10 cellular contexts compared by ENCODE assay signal in genomic region chr1:16122361-16122881, GRCh38. TPM values are rescaled to one million over a fixed set of nuclear protein-coding genes. Genes with fewer than 3 reads are reported as not detected.
DNase-seq lines count a peak whose midpoint lies in the region; ATAC-seq and TF ChIP-seq lines count a peak whose summit lies in the region.
"Had no signal": no experiment of that assay in that cellular context is flagged by ENCODE, and none has a peak within 500 bp of the region (broad histone marks: within the 10 kb centered on the region; RNA-seq: fewer than 3 reads in every experiment).

No MANE protein-coding gene starts in this region.

- peaks cover 46 to 47% of the 10 kb centered on the region in 2 donors for H3K4me1 Mint-ChIP-seq in immature natural killer cell
- H3K4me1 Mint-ChIP-seq in CD4-positive, alpha-beta T cell (ENCODE audit: low read depth): peaks cover 6% of the 10 kb centered on the region

- H3K27me3 Mint-ChIP-seq in immature natural killer cell (ENCODE audit: low read depth in 3 of 3): peaks cover 8 to 24% (median 19%) of the 10 kb centered on the region in 3 donors
- H3K27me3 Mint-ChIP-seq in CD4-positive, alpha-beta T cell: no peaks in the 10 kb centered on the region

- peaks cover 0 to 3% (median 0%) of the 10 kb centered on the region in 3 donors for H3K36me3 Mint-ChIP-seq in immature natural killer cell
- no peaks in the 10 kb centered on the region for H3K36me3 Mint-ChIP-seq in CD4-positive, alpha-beta T cell (ENCODE audit: low read depth)

- H3K4me3 Mint-ChIP-seq in immature natural killer cell: peak overlapping the region; percentile 79 to 85 (median 85)
- no peak overlapping the region for H3K4me3 Mint-ChIP-seq in CD4-positive, alpha-beta T cell

- POLR2A ChIA-PET in CD4-positive, alpha-beta T cell (lab: Charles Lee): no interaction called here

- H3K27ac Mint-ChIP-seq in immature natural killer cell: peak overlapping the region; percentile 84 to 96 (median 91)
- H3K27ac Mint-ChIP-seq in CD4-positive, alpha-beta T cell: no peak overlapping the region

- CTCF ChIA-PET in CD4-positive, alpha-beta T cell (lab: Charles Lee): no interaction called here

- intact Hi-C loops in spleen (cut with DNase I; ENCODE audit: low total_unique reads): no loop called here
- intact Hi-C loops in CD4-positive, alpha-beta T cell (cut with DNase I, micrococcal nuclease): loop anchor here in 1 of 2 experiments (5.0 kb wide), 1 partner anchor 60 kb away; no protein-coding TSS in a partner anchor

- no peak for TF ChIP-seq POLR2A in spleen (IDR thresholded peaks at IDR 0.05)

- H3K4me3 ChIP-seq in spleen: no peak overlapping the region

- H3K9me3 Mint-ChIP-seq in immature natural killer cell: no peaks in the 10 kb centered on the region
- H3K9me3 Mint-ChIP-seq in CD4-positive, alpha-beta T cell: no peaks in the 10 kb centered on the region

- DNase-seq in GM03348 (ENCODE audit: low spot score): peak; percentile 61
- DNase-seq in immature natural killer cell: no peak
- peak; percentile 52 for DNase-seq in spleen
- no peak for DNase-seq in SIG-M5 treated with dmso at 0.1 percent for 504 hours (lab: John Stamatoyannopoulos, UW; ENCODE audit: unreplicated experiment)
- no peak for DNase-seq in SHP77 (lab: John Stamatoyannopoulos, UW)
- DNase-seq in CD4-positive, alpha-beta T cell: no peak
- DNase-seq: glutamatergic neuron, NCI-H146 had no signal

- H3K4me1 ChIP-seq in spleen: peaks cover 4 to 26% (median 13%) of the 10 kb centered on the region in 6 donors

- peaks cover 0 to 41% (median 9%) of the 10 kb centered on the region in 6 donors for H3K36me3 ChIP-seq in spleen

- no peak for TF ChIP-seq CTCF in VCaP (conservative IDR thresholded peaks at IDR 0.05)
- no peak for TF ChIP-seq CTCF in spleen (IDR thresholded peaks at IDR 0.05 in 8 of 11, conservative IDR thresholded peaks at IDR 0.05 in 3 of 11)
- TF ChIP-seq CTCF in CD4-positive, alpha-beta T cell (IDR thresholded peaks at IDR 0.05): no peak

- peaks cover 0 to 14% (median 0%) of the 10 kb centered on the region in 7 donors for H3K27me3 ChIP-seq in spleen (replicated peaks in 1 of 7)
- no peaks in the 10 kb centered on the region for H3K27me3 ChIP-seq in CD4-positive, alpha-beta T cell (ENCODE audit: control insufficient read depth, insufficient read depth, low read length)

- ATAC-seq in CD4-positive, alpha-beta T cell (ENCODE audit: poor library complexity): no peak
- no peak for ATAC-seq in HG03039 (IDR thresholded peaks at IDR 0.05; ENCODE audit: unreplicated experiment)

- no peaks in the 10 kb centered on the region for H3K9me3 ChIP-seq in spleen
- H3K9me3 ChIP-seq in CD4-positive, alpha-beta T cell (ENCODE audit: control insufficient read depth, low read length): no peaks in the 10 kb centered on the region

- 57 to 95% (median 76%) methylated on average over 3 to 4 of the region's 4 CpGs for WGBS in spleen, 5 donors

- H3K27ac ChIP-seq in VCaP (peak overlapping the region; percentile 64), spleen (no peak overlapping the region)
- H3K27ac ChIP-seq in CD4-positive, alpha-beta T cell (ENCODE audit: low read depth, low read length): no peak overlapping the region

RNA-seq across cellular contexts. Expression of gene EPHA2, which starts 33.4 kb away (rescaled TPM):
- polyA plus RNA-seq in immature natural killer cell (not detected), spleen (1 to 10 TPM; 2.0 to 7.4 (median 2.6) TPM)
- total RNA-seq in spleen: 10 to 100 TPM; 10.6 to 35.7 (median 17.1) TPM
- under 1 TPM in 1 of 2 experiments, not detected in 1; 0.22 TPM for total RNA-seq in CD4-positive, alpha-beta T cell

RNA-seq across cellular contexts. Expression of gene FAM131C, which starts 49.0 kb away (rescaled TPM):
- not detected for polyA plus RNA-seq in immature natural killer cell
- total RNA-seq in spleen: under 1 TPM in 1 of 7 donors, not detected in 6; 0.47 TPM
- under 1 TPM in 1 of 3 donors, not detected in 2; 0.11 TPM for polyA plus RNA-seq in spleen
- not detected for total RNA-seq in CD4-positive, alpha-beta T cell

Comparison
In these comparisons a context has a peak if more than half of its experiments do, and no peak if none do; other contexts are left out.
1. DNase-seq: peak in GM03348 (single experiment) and spleen (single experiment); none in immature natural killer cell (0 of 3), SIG-M5 treated with dmso at 0.1 percent for 504 hours (single experiment), SHP77 (0 of 2) and CD4-positive, alpha-beta T cell (0 of 10).
2. RNA of gene EPHA2, which starts 33.4 kb away (total RNA-seq): 10.6 to 35.7 TPM in spleen; 0.22 TPM in CD4-positive, alpha-beta T cell; every median in the first group is over 4 times any median in the second.